ENCODE assay signal across 9 cellular contexts in genomic region chr22:37953062-37953436, GRCh38. TPM values are rescaled to one million over a fixed set of nuclear protein-coding genes. Genes with fewer than 3 reads are reported as not detected.
DNase-seq lines count a peak whose midpoint lies in the region; ATAC-seq and TF ChIP-seq lines count a peak whose summit lies in the region.
"Had no signal": no experiment of that assay in that cellular context is flagged by ENCODE, and none has a peak within 500 bp of the region (broad histone marks: within the 10 kb centered on the region; RNA-seq: fewer than 3 reads in every experiment).

No MANE protein-coding gene starts in this region.

- H3K4me3 ChIP-seq in Panc1 (ENCODE audit: low read depth in 2 of 2, low read length in 2 of 2) (peak overlapping the region; percentile 83 to 93), esophagus (ENCODE audit: low read depth in 1 of 2, low read length in 2 of 2) (peak overlapping the region; percentile 71 to 94), neutrophil (ENCODE audit: low read depth in 1 of 2, low read length in 1 of 2) (peak overlapping the region; percentile 78 to 83)

- 1 to 3% methylated on average over 13 of the region's 13 CpGs for WGBS in esophagus, 2 donors

- no TSS peak for BruUV-seq in Panc1 (replicated peaks; lab: Mats Ljungman, UMichigan)

- H3K27ac ChIP-seq in Panc1 (ENCODE audit: low read length) (peak overlapping the region; percentile 83), esophagus (ENCODE audit: low read depth in 2 of 2, low read length in 1 of 2) (peak overlapping the region; percentile 51), neutrophil (peak overlapping the region; percentile 63)

- H3K36me3 ChIP-seq in Panc1 (ENCODE audit: control insufficient read depth, insufficient read depth, low read length) (no peaks in the 10 kb centered on the region; the same call in 1 of the 2 replicates), esophagus (ENCODE audit: control insufficient read depth in 2 of 2, insufficient read depth in 2 of 2, low read length in 1 of 2) (peaks cover 11 to 14% of the 10 kb centered on the region in 2 donors), neutrophil (peaks cover 16% of the 10 kb centered on the region)

- H3K9me3 ChIP-seq in Panc1 (ENCODE audit: control insufficient read depth, insufficient read depth, low read depth, low read length) (no peaks in the 10 kb centered on the region), esophagus (ENCODE audit: control insufficient read depth in 2 of 2, insufficient read depth in 1 of 2, low read depth in 1 of 2, low read length in 1 of 2) (no peaks in the 10 kb centered on the region), neutrophil (no peaks in the 10 kb centered on the region)

- H3K4me1 ChIP-seq in Panc1 (ENCODE audit: control insufficient read depth, insufficient read depth, low read length) (peaks cover 6% of the 10 kb centered on the region; the same call in 1 of the 2 replicates), esophagus (ENCODE audit: control insufficient read depth in 2 of 2, insufficient read depth in 2 of 2, low read length in 1 of 2) (peaks cover 7 to 8% of the 10 kb centered on the region in 2 donors), neutrophil (ENCODE audit: control insufficient read depth in 1 of 2, insufficient read depth in 1 of 2, low read depth in 1 of 2, low read length in 1 of 2) (peaks cover 23 to 24% of the 10 kb centered on the region in 2 experiments)

- in situ Hi-C loops in Panc1 (cut with HindIII; ENCODE audit: low pct_unique_long_range_greater_than_20kb, low sequenced_read_pairs): no loop called here

- DNase-seq in stimulated activated CD4-positive, alpha-beta T cell treated with anti-CD3 and anti-CD28 coated beads, Interleukin-4, amount 100 ng/mL, for 24 hours: peak; percentile 13
- no peak for DNase-seq in stimulated activated CD4-positive, alpha-beta T cell treated with anti-CD3 and anti-CD28 coated beads, Interleukin-1b, Interleukin-23, amount 100 ng/mL, for 48 hours
- DNase-seq in Panc1 (ENCODE audit: low read depth, low spot score): no peak
- DNase-seq in stimulated activated CD4-positive, alpha-beta T cell treated with anti-CD3 and anti-CD28 coated beads, Interleukin-4, amount 100 ng/mL, for 4 hours: no peak
- DNase-seq in MV-4-11 (lab: John Stamatoyannopoulos, UW): no peak

- intact Hi-C loops in Panc1 (cut with micrococcal nuclease; ENCODE audit: unreplicated experiment): no loop called here

- H3K27me3 ChIP-seq in Panc1 (ENCODE audit: control insufficient read depth, insufficient read depth, low read length) (no peaks in the 10 kb centered on the region), esophagus (ENCODE audit: control insufficient read depth in 1 of 2, insufficient read depth in 2 of 2, low read length in 2 of 2) (no peaks in the 10 kb centered on the region), neutrophil (peaks cover 26% of the 10 kb centered on the region)

- TF ChIP-seq CTCF in Panc1 (IDR thresholded peaks at IDR 0.05) (no peak), neutrophil (IDR thresholded peaks at IDR 0.05) (no peak)

- ATAC-seq in Panc1 (peak; percentile 74), GM21786 (IDR thresholded peaks at IDR 0.05; ENCODE audit: unreplicated experiment) (no peak)

- CTCF ChIA-PET in Panc1 (lab: Charles Lee): no interaction called here

- POLR2A ChIA-PET in Panc1 (lab: Charles Lee): no interaction called here

RNA-seq across cellular contexts. Expression of gene C22orf23, which starts 0.4 kb away (rescaled TPM):
- 0.49 TPM for total RNA-seq in Panc1 (2021; ENCODE audit: unreplicated experiment)
- polyA plus RNA-seq in Panc1 (2012; ENCODE audit: insufficient read length): 2.5 TPM
- under 1 TPM; 0.16 to 0.39 TPM for polyA plus RNA-seq in esophagus

RNA-seq across cellular contexts. Expression of gene POLR2F, which starts 0.5 kb away (rescaled TPM):
- total RNA-seq in Panc1 (2021; ENCODE audit: unreplicated experiment): 89.7 TPM
- polyA plus RNA-seq in Panc1 (2012; ENCODE audit: insufficient read length): 141 TPM
- 100 to 1,000 TPM in 1 of 2 donors, 10 to 100 TPM in 1; 84.8 to 114 TPM for polyA plus RNA-seq in esophagus

RNA-seq across cellular contexts. Expression of gene SOX10, which starts 31.3 kb away (rescaled TPM):
- not detected for total RNA-seq in Panc1 (2021; ENCODE audit: unreplicated experiment)
- polyA plus RNA-seq in Panc1 (2012; ENCODE audit: insufficient read length): not detected
- polyA plus RNA-seq in esophagus: under 1 TPM; 0.63 to 0.99 TPM
- total RNA-seq: glomerular endothelial cell had no signal

RNA-seq across cellular contexts. Expression of gene MICALL1, which starts 47.0 kb away (rescaled TPM):
- 34.5 TPM for total RNA-seq in Panc1 (2021; ENCODE audit: unreplicated experiment)
- 40.3 TPM for polyA plus RNA-seq in Panc1 (2012; ENCODE audit: insufficient read length)
- polyA plus RNA-seq in esophagus: 10 to 100 TPM; 41.7 to 44.1 TPM
